In genomic region chr3:195566797-195567196, GRCh38 we compare ENCODE assay signal across 22 cellular contexts. TPM values are rescaled to one million over a fixed set of nuclear protein-coding genes. Genes with fewer than 3 reads are reported as not detected.
DNase-seq lines count a peak whose midpoint lies in the region; ATAC-seq, FAIRE-seq and TF ChIP-seq lines count a peak whose summit lies in the region.
"Had no signal": no experiment of that assay in that cellular context is flagged by ENCODE, and none has a peak within 500 bp of the region (broad histone marks: within the 10 kb centered on the region; RNA-seq: fewer than 3 reads in every experiment).

No MANE protein-coding gene starts in this region.

- H3K36me3 Mint-ChIP-seq in Calu3 (ENCODE audit: insufficient read depth, unreplicated experiment), result no peaks in the 10 kb centered on the region
- H3K36me3 Mint-ChIP-seq in CD4-positive, alpha-beta memory T cell, result no peaks in the 10 kb centered on the region
- H3K36me3 Mint-ChIP-seq: activated CD8-positive, alpha-beta memory T cell treated with anti-CD3 and anti-CD28 coated beads, Interleukin-2, amount 10 ng/mL, durations not matched to agents 7 days and 5 days had no signal

- H3K4me1 Mint-ChIP-seq in Calu3 (ENCODE audit: low read depth, unreplicated experiment), result peaks cover 7% of the 10 kb centered on the region
- peaks cover 0 to 9% (median 2%) of the 10 kb centered on the region in 4 donors for H3K4me1 Mint-ChIP-seq in CD4-positive, alpha-beta memory T cell

- TF ChIP-seq CTCF in Calu3 (IDR thresholded peaks at IDR 0.05; ENCODE audit: unreplicated experiment), result no peak
- peak; percentile 44 to 53 (median 44); a peak in 5 of 6 replicates for TF ChIP-seq CTCF in K562 (IDR thresholded peaks at IDR 0.05 in 2 of 3, conservative IDR thresholded peaks at IDR 0.05 in 1 of 3; ENCODE audit: insufficient read depth in 2 of 3, low read depth in 1 of 3, low read length in 3 of 3)

- H3K9me3 ChIP-seq in K562 (replicated peaks; ENCODE audit: control insufficient read depth, insufficient read depth, low read depth, low read length), result no peaks in the 10 kb centered on the region
- H3K9me3 ChIP-seq in CD4-positive, alpha-beta memory T cell (ENCODE audit: control insufficient read depth in 1 of 2, low read length in 2 of 2), result no peaks in the 10 kb centered on the region
- H3K9me3 ChIP-seq: transverse colon had no signal

- H3K4me1 ChIP-seq in K562 (replicated peaks in 1 of 2; ENCODE audit: control insufficient read depth in 2 of 2, insufficient read depth in 2 of 2, low read length in 2 of 2), result peaks cover 8 to 13% of the 10 kb centered on the region in 2 experiments; a peak in 4 of 5 replicates
- H3K4me1 ChIP-seq in CD4-positive, alpha-beta memory T cell (ENCODE audit: insufficient read depth, low read length), result no peaks in the 10 kb centered on the region
- H3K4me1 ChIP-seq: transverse colon had no signal

- intact Hi-C loops in Calu3 (cut with micrococcal nuclease; ENCODE audit: unreplicated experiment) (no loop called here), K562 (cut with micrococcal nuclease) (no loop called here)
- intact Hi-C loops in CD4-positive, alpha-beta memory T cell (cut with micrococcal nuclease), result no loop called here

- TF ChIP-seq RAD21 in K562 (CRISPR knock-in tag; conservative IDR thresholded peaks at IDR 0.05 in 1 of 2, IDR thresholded peaks at IDR 0.05 in 1 of 2), result peak in 1 of 2 experiments; percentile 42; a peak in 2 of 4 replicates

- BruUV-seq in Calu3 (replicated peaks; lab: Mats Ljungman, UMichigan), result no TSS peak
- no TSS peak for BruUV-seq in K562 (replicated peaks; lab: Mats Ljungman, UMichigan)

- in situ Hi-C loops in K562 (cut with MboI), result no loop called here

- FAIRE-seq in K562 (lab: Jason Lieb, UNC), result peak; percentile 73
- FAIRE-seq: bronchial epithelial cell had no signal

- H3K9me3 Mint-ChIP-seq in Calu3 (ENCODE audit: low read depth, unreplicated experiment), result no peaks in the 10 kb centered on the region
- H3K9me3 Mint-ChIP-seq in CD4-positive, alpha-beta memory T cell, result no peaks in the 10 kb centered on the region
- H3K9me3 Mint-ChIP-seq: stimulated activated naive CD8-positive, alpha-beta T cell treated with anti-CD3 and anti-CD28 coated beads, Interleukin-15, Interleukin-2, amounts not matched to agents 100 ng/mL and 50 ng/mL, for 24 hours had no signal

- H3K4me2 ChIP-seq in K562 (ENCODE audit: insufficient read depth, low read length), result no peak overlapping the region

- H3K4me3 ChIP-seq in H7 (ENCODE audit: insufficient read depth, low read depth, low read length) (no peak overlapping the region), K562 (no peak overlapping the region)
- H3K4me3 ChIP-seq in CD4-positive, alpha-beta memory T cell (ENCODE audit: low read length in 2 of 2), result no peak overlapping the region
- H3K4me3 ChIP-seq: dorsolateral prefrontal cortex, skin epidermis, transverse colon had no signal

- H3K27me3 ChIP-seq in H7 (ENCODE audit: control insufficient read depth, insufficient read depth, low read length) (no peaks in the 10 kb centered on the region), K562 (ENCODE audit: control insufficient read depth in 2 of 2, insufficient read depth in 2 of 2, low read length in 2 of 2) (peaks cover 0 to 12% of the 10 kb centered on the region in 2 experiments; a peak in 4 of 5 replicates)
- H3K27me3 ChIP-seq in CD4-positive, alpha-beta memory T cell (ENCODE audit: insufficient read depth, low read length), result no peaks in the 10 kb centered on the region
- H3K27me3 ChIP-seq: dorsolateral prefrontal cortex had no signal

- peak overlapping the region; percentile 29; the same call in 1 of the 2 replicates for H2AFZ ChIP-seq in K562 (ENCODE audit: low read depth, low read length)

- H3K79me2 ChIP-seq in K562 (ENCODE audit: control insufficient read depth, insufficient read depth, low read length), result no peaks in the 10 kb centered on the region

- 3% methylated on average over 6 of the region's 6 CpGs for WGBS in K562 (ENCODE audit: insufficient coverage, low coverage, missing lambda C conversion rate)

- H4K20me1 ChIP-seq in K562 (replicated peaks; ENCODE audit: control insufficient read depth, insufficient read depth, low read length), result no peaks in the 10 kb centered on the region

- no peak for TF ChIP-seq EP300 in K562 (IDR thresholded peaks at IDR 0.05; ENCODE audit: low read length)

- peak; percentile 95 for ATAC-seq in K562
- ATAC-seq: activated CD8-positive, alpha-beta memory T cell treated with anti-CD3 and anti-CD28 coated beads, Interleukin-2, amount 10 ng/mL, durations not matched to agents 7 days and 5 days; left lobe of liver had no signal

- H3K36me3 ChIP-seq in H7 (replicated peaks; ENCODE audit: control insufficient read depth, insufficient read depth, low read length), result no peaks in the 10 kb centered on the region
- no peaks in the 10 kb centered on the region for H3K36me3 ChIP-seq in K562 (ENCODE audit: control insufficient read depth, insufficient read depth, low read length)
- H3K36me3 ChIP-seq in CD4-positive, alpha-beta memory T cell (ENCODE audit: insufficient read depth, low read length), result no peaks in the 10 kb centered on the region
- H3K36me3 ChIP-seq: transverse colon had no signal

- POLR2A ChIA-PET in K562 (lab: Yijun Ruan, JAX), result interaction anchor here (1.1 to 1.4 kb wide), 2 partner anchors 10 to 24 kb away, joined by 3 to 4 read pairs; partner anchors contain the start of gene PPP1R2
- POLR2A ChIA-PET in CD4-positive, alpha-beta memory T cell (lab: Charles Lee; ENCODE audit: partially characterized antibody), result no interaction called here

- H3K9me1 ChIP-seq in K562 (ENCODE audit: control insufficient read depth, insufficient read depth, low read length), result no peaks in the 10 kb centered on the region

- DNase-seq in Calu3 (peak; percentile 48), H7 (peak; percentile 54), NOMO-1 treated with DMSO at 0.1 percent for 48 hours (lab: John Stamatoyannopoulos, UW; ENCODE audit: unreplicated experiment) (peak; percentile 44), K562 (ENCODE audit: extremely low read depth in 1 of 4, low spot score in 3 of 4) (peak; percentile 66 to 73 (median 70)), GDM1 (lab: John Stamatoyannopoulos, UW) (no peak), SKM-1 treated with dmso at 0.1 percent for 144 hours (lab: John Stamatoyannopoulos, UW; ENCODE audit: unreplicated experiment) (no peak), erythroblast (lab: John Stamatoyannopoulos, UW) (no peak)
- no peak for DNase-seq in CD4-positive, alpha-beta memory T cell
- DNase-seq: activated CD4-positive, alpha-beta T cell treated with anti-CD3 and anti-CD28 coated beads for 48 hours; activated CD8-positive, alpha-beta memory T cell treated with anti-CD3 and anti-CD28 coated beads, Interleukin-2, amount 10 ng/mL, durations not matched to agents 7 days and 5 days; dorsolateral prefrontal cortex; HCEC 1CT; IMR-90; NCI-H2029 treated with DMSO at 0.1 percent for 48 hours; NCI-H774; transverse colon had no signal

- H3K9ac ChIP-seq in K562 (ENCODE audit: insufficient read depth in 1 of 2, low read depth in 2 of 2, low read length in 2 of 2), result peak overlapping the region in 1 of 2 experiments; percentile 43; a peak in 1 of 4 replicates

- H3K4me3 Mint-ChIP-seq in Calu3 (ENCODE audit: low read depth, unreplicated experiment), result no peak overlapping the region
- H3K4me3 Mint-ChIP-seq in CD4-positive, alpha-beta memory T cell, result no peak overlapping the region
- H3K4me3 Mint-ChIP-seq: activated CD8-positive, alpha-beta memory T cell treated with anti-CD3 and anti-CD28 coated beads, Interleukin-2, amount 10 ng/mL, durations not matched to agents 7 days and 5 days; stimulated activated naive CD8-positive, alpha-beta T cell treated with anti-CD3 and anti-CD28 coated beads, Interleukin-15, Interleukin-2, amounts not matched to agents 100 ng/mL and 50 ng/mL, for 24 hours had no signal

- H3K27ac ChIP-seq in K562 (ENCODE audit: extremely low read depth, low read depth, low read length), result no peak overlapping the region
- H3K27ac ChIP-seq in CD4-positive, alpha-beta memory T cell (ENCODE audit: low read depth, low read length), result no peak overlapping the region
- H3K27ac ChIP-seq: skin epidermis, transverse colon had no signal

- H3K27me3 Mint-ChIP-seq in Calu3 (ENCODE audit: unreplicated experiment), result peaks cover 24% of the 10 kb centered on the region
- H3K27me3 Mint-ChIP-seq in CD4-positive, alpha-beta memory T cell, result no peaks in the 10 kb centered on the region
- H3K27me3 Mint-ChIP-seq: stimulated activated naive CD8-positive, alpha-beta T cell treated with anti-CD3 and anti-CD28 coated beads, Interleukin-15, Interleukin-2, amounts not matched to agents 100 ng/mL and 50 ng/mL, for 24 hours had no signal

- H3K27ac Mint-ChIP-seq in Calu3 (ENCODE audit: unreplicated experiment), result no peak overlapping the region
- no peak overlapping the region for H3K27ac Mint-ChIP-seq in CD4-positive, alpha-beta memory T cell
- H3K27ac Mint-ChIP-seq: activated CD8-positive, alpha-beta memory T cell treated with anti-CD3 and anti-CD28 coated beads, Interleukin-2, amount 10 ng/mL, durations not matched to agents 7 days and 5 days; stimulated activated naive CD8-positive, alpha-beta T cell treated with anti-CD3 and anti-CD28 coated beads, Interleukin-15, Interleukin-2, amounts not matched to agents 100 ng/mL and 50 ng/mL, for 24 hours had no signal

- CTCF ChIA-PET in Calu3 (lab: Charles Lee) (no interaction called here), K562 (lab: Yijun Ruan, JAX; ENCODE audit: low intra/inter-chr PET ratio) (interaction anchor here (1.1 kb wide), 1 partner anchor 296 kb away, joined by 4 read pairs; the partner anchor contains the start of gene XXYLT1)
- CTCF ChIA-PET in CD4-positive, alpha-beta memory T cell (lab: Charles Lee; ENCODE audit: partially characterized antibody), result interaction anchor here (0.7 to 0.8 kb wide), 2 partner anchors 8 to 284 kb away, joined by 3 read pairs; no protein-coding TSS in a partner anchor

- TF ChIP-seq POLR2A in K562 (conservative IDR thresholded peaks at IDR 0.05), result no peak
- TF ChIP-seq POLR2A in erythroblast (IDR thresholded peaks at IDR 0.05; ENCODE audit: low read length), result no peak

RNA-seq across cellular contexts. Expression of gene APOD, which starts 16.9 kb away (rescaled TPM):
- total RNA-seq in Calu3 (2022), result 0.34 TPM in 1 of 2 replicates, not detected in the other
- not detected in 2 replicates for total RNA-seq in H7 (2014; rRNA removed; shearing (Covaris generic))
- total RNA-seq in K562 (2011; cell fraction: chromatin; rRNA removed; ENCODE audit: low replicate concordance), result 0.42 and 0.58 TPM in 2 replicates
- total RNA-seq in K562 (2011; cell fraction: nucleolus; rRNA removed), result 1.3 TPM in 2 replicates
- 0.29 and 1.8 TPM in 2 replicates for total RNA-seq in K562 (2011; cell fraction: nucleoplasm; rRNA removed)
- total RNA-seq in K562 (2014; rRNA removed), result not detected in 2 replicates
- total RNA-seq in K562 (2014; rRNA removed; fragmentation: Illumina TruSeq; extraction: Trizol), result 0.25 and 0.48 TPM in 2 replicates
- 0.18 TPM in 1 of 2 replicates, not detected in the other for total RNA-seq in K562 (2015; rRNA removed; fragmentation: Illumina TruSeq; extraction: Trizol)
- total RNA-seq in K562 (2021), result 0.33 and 0.83 TPM in 2 replicates
- polyA plus RNA-seq in K562 (2011; rRNA removed), result 0.50 TPM in 1 of 2 replicates, not detected in the other
- polyA plus RNA-seq in K562 (2011; cell fraction: cytosol; rRNA removed), result 0.04 and 0.27 TPM in 2 replicates
- polyA plus RNA-seq in K562 (2011; cell fraction: nucleus; rRNA removed), result 0.11 and 0.21 TPM in 2 replicates
- 0.26 and 1.4 TPM in 2 replicates for polyA plus RNA-seq in K562 (2012)
- polyA plus RNA-seq in K562 (2014; fragmentation: Illumina TruSeq; extraction: Trizol), result 0.48 and 0.54 TPM in 2 replicates
- under 1 TPM; 0.36 to 0.44 TPM for polyA plus RNA-seq in K562 (2014; fragmentation: Nextera tagmentation; extraction: Ambion mirVana)
- polyA plus RNA-seq in K562 (2014; rRNA removed), result 0.32 TPM in 1 of 2 replicates, not detected in the other
- polyA minus RNA-seq in K562 (2011; rRNA and poly(A)+ RNA removed), result 0.36 and 0.74 TPM in 2 replicates
- not detected in 2 replicates for polyA minus RNA-seq in K562 (2011; cell fraction: cytosol; rRNA and poly(A)+ RNA removed)
- not detected in 2 replicates for polyA minus RNA-seq in K562 (2011; cell fraction: nucleus; rRNA and poly(A)+ RNA removed)
- total RNA-seq in CD4-positive, alpha-beta memory T cell, result not detected
- not detected for polyA plus RNA-seq in CD4-positive, alpha-beta memory T cell
- total RNA-seq: epithelial cell of proximal tubule, IMR-90 had no signal
- polyA plus RNA-seq: neural cell had no signal

RNA-seq across cellular contexts. Expression of gene PPP1R2, which starts 23.7 kb away (rescaled TPM):
- 60.6 and 68.2 TPM in 2 replicates for total RNA-seq in Calu3 (2022)
- 76.4 and 121 TPM in 2 replicates for total RNA-seq in H7 (2014; rRNA removed; shearing (Covaris generic))
- 24.1 and 28.1 TPM in 2 replicates for total RNA-seq in K562 (2011; cell fraction: chromatin; rRNA removed; ENCODE audit: low replicate concordance)
- total RNA-seq in K562 (2011; cell fraction: nucleolus; rRNA removed), result 30.3 and 30.7 TPM in 2 replicates
- total RNA-seq in K562 (2011; cell fraction: nucleoplasm; rRNA removed), result 19.5 and 31.0 TPM in 2 replicates
- total RNA-seq in K562 (2014; rRNA removed), result 115 and 196 TPM in 2 replicates
- 42.4 and 43.6 TPM in 2 replicates for total RNA-seq in K562 (2014; rRNA removed; fragmentation: Illumina TruSeq; extraction: Trizol)
- total RNA-seq in K562 (2015; rRNA removed; fragmentation: Illumina TruSeq; extraction: Trizol), result 38.0 and 51.0 TPM in 2 replicates
- 40.3 and 43.1 TPM in 2 replicates for total RNA-seq in K562 (2021)
- polyA plus RNA-seq in K562 (2011; rRNA removed), result 29.9 and 46.0 TPM in 2 replicates
- polyA plus RNA-seq in K562 (2011; cell fraction: cytosol; rRNA removed), result 13.0 and 36.8 TPM in 2 replicates
- polyA plus RNA-seq in K562 (2011; cell fraction: nucleus; rRNA removed), result 22.0 and 35.1 TPM in 2 replicates
- polyA plus RNA-seq in K562 (2012), result 19.6 and 48.2 TPM in 2 replicates
- 27.1 and 33.6 TPM in 2 replicates for polyA plus RNA-seq in K562 (2014; fragmentation: Illumina TruSeq; extraction: Trizol)
- polyA plus RNA-seq in K562 (2014; fragmentation: Nextera tagmentation; extraction: Ambion mirVana), result 10 to 100 TPM in 1 of 2 experiments, 1 to 10 TPM in 1; 9.4 to 10.5 TPM
- polyA plus RNA-seq in K562 (2014; rRNA removed), result 18.7 and 19.9 TPM in 2 replicates
- polyA minus RNA-seq in K562 (2011; rRNA and poly(A)+ RNA removed), result 65.6 and 72.0 TPM in 2 replicates
- 34.6 and 47.6 TPM in 2 replicates for polyA minus RNA-seq in K562 (2011; cell fraction: cytosol; rRNA and poly(A)+ RNA removed)
- 29.4 and 35.7 TPM in 2 replicates for polyA minus RNA-seq in K562 (2011; cell fraction: nucleus; rRNA and poly(A)+ RNA removed)
- 100 to 1,000 TPM; 136 to 137 TPM for total RNA-seq in CD4-positive, alpha-beta memory T cell
- polyA plus RNA-seq in CD4-positive, alpha-beta memory T cell, result 100 to 1,000 TPM; 302 to 303 TPM

Comparison
In these comparisons a context has a peak if more than half of its experiments do, and no peak if none do; other contexts are left out.
1. DNase-seq: peak in Calu3 (single experiment), H7 (single experiment), NOMO-1 treated with DMSO at 0.1 percent for 48 hours (single experiment) and K562 (4 of 4); none in CD4-positive, alpha-beta memory T cell (0 of 5), GDM1 (single experiment), SKM-1 treated with dmso at 0.1 percent for 144 hours (single experiment) and erythroblast (0 of 2).